In the genomic region with DNA sequence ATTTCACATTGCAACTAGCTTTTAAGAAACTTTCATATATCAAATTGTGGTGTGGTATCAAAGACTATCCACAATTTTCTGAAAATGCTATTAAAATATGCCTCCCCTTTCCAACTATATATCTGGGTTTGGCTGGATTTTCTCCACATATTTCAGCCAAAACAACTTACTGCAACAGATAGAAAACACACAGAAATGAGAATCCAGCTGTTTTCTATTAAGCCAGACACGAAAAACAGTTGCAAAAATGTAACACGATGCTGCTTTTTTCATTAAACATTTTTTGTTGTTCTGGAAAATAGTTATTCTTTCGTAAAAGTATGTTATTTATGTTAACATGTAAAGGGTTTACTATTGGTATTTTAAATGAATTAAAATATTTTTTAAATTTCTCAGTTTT, we compare ENCODE assay signal across 24 cellular contexts.
"Had no signal": no experiment of that assay in that cellular context is flagged by ENCODE, and none has a peak within 500 bp of the region (broad histone marks: within the 10 kb centered on the region; RNA-seq: fewer than 3 reads in every experiment).

No MANE protein-coding gene starts in this region.

- H3K9ac ChIP-seq: KMS-11 had no signal

- H3K27me3 ChIP-seq: brain microvascular endothelial cell, cardiac muscle cell had no signal

- H3K4me3 ChIP-seq: cardiac muscle cell, PC-9, SK-N-MC had no signal

- DNase-seq: activated B cell treated with CpG ODN at 0.5 μM for 24 hours; activated CD4-positive, alpha-beta memory T cell treated with anti-CD3 and anti-CD28 coated beads for 36 hours; activated CD4-positive, alpha-beta T cell treated with anti-CD3 and anti-CD28 coated beads for 1 hour; activated CD4-positive, alpha-beta T cell treated with anti-CD3 and anti-CD28 coated beads, Interleukin-2, amount 10 ng/mL, durations not matched to agents 7 days and 5 days; activated gamma-delta T cell; activated naive CD4-positive, alpha-beta T cell treated with anti-CD3 and anti-CD28 coated beads for 36 hours; activated T-cell treated with anti-CD3 and anti-CD28 coated beads for 4 hours; activated T-cell treated with anti-CD3 and anti-CD28 coated beads, Interleukin-2, amount 50 U/mL, for 48 hours; brain microvascular endothelial cell; NCI-H1092; NCI-H1436; NCI-H1694 treated with DMSO at 0.1 percent for 48 hours; NCI-H2029 treated with DMSO at 0.1 percent for 48 hours; NCI-H345; NCI-H510A; NCI-H526 treated with DMSO at 0.1 percent for 48 hours; NK-92 treated with Interleukin-12 subunit alpha and Interleukin-12 subunit beta, amount 100 ng/mL, for 24 hours; PC-9; T-cell; T-helper 2 cell; T1000 had no signal
